Comparison of ENCODE assay signal across 12 cellular contexts in genomic region chr4:127832585-127832984, GRCh38. TPM values are rescaled to one million over a fixed set of nuclear protein-coding genes. Genes with fewer than 3 reads are reported as not detected.
DNase-seq lines count a peak whose midpoint lies in the region; ATAC-seq and TF ChIP-seq lines count a peak whose summit lies in the region.
"Had no signal": no experiment of that assay in that cellular context is flagged by ENCODE, and none has a peak within 500 bp of the region (broad histone marks: within the 10 kb centered on the region; RNA-seq: fewer than 3 reads in every experiment).

No MANE protein-coding gene starts in this region.

- no peaks in the 10 kb centered on the region for H3K4me1 ChIP-seq in lower lobe of right lung
- H3K4me1 ChIP-seq: transverse colon had no signal

- TF ChIP-seq CTCF in lower lobe of right lung (IDR thresholded peaks at IDR 0.05): no peak

- no peaks in the 10 kb centered on the region for H3K27me3 ChIP-seq in MG63
- H3K27me3 ChIP-seq in lower lobe of right lung (ENCODE audit: low read depth): no peaks in the 10 kb centered on the region
- H3K27me3 ChIP-seq: transverse colon had no signal

- H3K36me3 ChIP-seq in MG63: no peaks in the 10 kb centered on the region
- H3K36me3 ChIP-seq in lower lobe of right lung: no peaks in the 10 kb centered on the region
- H3K36me3 ChIP-seq: transverse colon had no signal

- peak; percentile 61 for ATAC-seq in GM19452 (IDR thresholded peaks at IDR 0.05; ENCODE audit: unreplicated experiment)
- ATAC-seq in HG02973 (IDR thresholded peaks at IDR 0.05; ENCODE audit: unreplicated experiment): peak; percentile 70
- ATAC-seq in lower lobe of right lung: no peak
- ATAC-seq: naive thymus-derived CD8-positive, alpha-beta T cell had no signal

- H3K4me3 ChIP-seq in MG63: no peak overlapping the region
- H3K4me3 ChIP-seq in lower lobe of right lung: no peak overlapping the region
- H3K4me3 ChIP-seq: transverse colon had no signal

- H3K9me3 ChIP-seq in MG63 (no peaks in the 10 kb centered on the region), lower lobe of right lung (no peaks in the 10 kb centered on the region)
- H3K9me3 ChIP-seq: transverse colon had no signal

- H3K27ac ChIP-seq in lower lobe of right lung: no peak overlapping the region
- H3K27ac ChIP-seq: transverse colon had no signal

- DNase-seq in CD1c-positive myeloid dendritic cell (ENCODE audit: extremely low spot score) (peak; percentile 16), MV-4-11 (lab: John Stamatoyannopoulos, UW) (peak; percentile 85), MG63 (no peak), lower lobe of right lung (no peak), NCI-H2081 treated with DMSO at 0.1 percent for 48 hours (lab: John Stamatoyannopoulos, UW) (no peak)
- no peak for DNase-seq in NK-92 treated with Interleukin-12 subunit alpha and Interleukin-12 subunit beta, amount 100 ng/mL, for 24 hours (lab: John Stamatoyannopoulos, UW)
- DNase-seq: 8988T; naive thymus-derived CD8-positive, alpha-beta T cell; NCI-H446; transverse colon had no signal

- intact Hi-C loops in lower lobe of right lung (cut with DNase I): no loop called here

RNA-seq across cellular contexts. Expression of gene PLK4, which starts 48.1 kb away (rescaled TPM):
- 7.3 and 9.1 TPM in 2 replicates for total RNA-seq in MG63 (2014; rRNA removed; shearing (Covaris generic); ENCODE audit: low replicate concordance)
- total RNA-seq in lower lobe of right lung: 2.0 TPM

RNA-seq across cellular contexts. Expression of gene HSPA4L, which starts 50.5 kb away (rescaled TPM):
- 3.9 and 6.2 TPM in 2 replicates for total RNA-seq in MG63 (2014; rRNA removed; shearing (Covaris generic); ENCODE audit: low replicate concordance)
- total RNA-seq in lower lobe of right lung: 3.0 TPM
- total RNA-seq: naive thymus-derived CD8-positive, alpha-beta T cell had no signal

Comparison
In these comparisons a context has a peak if more than half of its experiments do, and no peak if none do; other contexts are left out.
1. DNase-seq: peak in CD1c-positive myeloid dendritic cell (single experiment) and MV-4-11 (single experiment); none in MG63 (single experiment), NK-92 treated with Interleukin-12 subunit alpha and Interleukin-12 subunit beta, amount 100 ng/mL, for 24 hours (single experiment), lower lobe of right lung (single experiment) and NCI-H2081 treated with DMSO at 0.1 percent for 48 hours (single experiment).
2. ATAC-seq: peak in GM19452 (single experiment) and HG02973 (single experiment); none in lower lobe of right lung (0 of 2).